ENCODE assay signal across 1 cellular context in genomic region chr4:26887809-26888208, GRCh38.
A peak's percentile ranks its signal among the peaks of the same experiment; 100 is the strongest.
TF ChIP-seq lines count a peak whose summit lies in the region.

No MANE protein-coding gene starts in this region.

TF ChIP-seq in H1, 55 proteins besides CTCF, POLR2A, EP300 and RAD21:
- TF ChIP-seq ASH2L (IDR thresholded peaks at IDR 0.05; ENCODE audit: low read length) (no peak), RFX5 (IDR thresholded peaks at IDR 0.05; ENCODE audit: borderline replicate concordance, low read depth, low read length) (peak; percentile 53; the same call in 1 of the 2 replicates), TAF1 (IDR thresholded peaks at IDR 0.05; ENCODE audit: low read depth, low read length) (no peak), SIN3A (conservative IDR thresholded peaks at IDR 0.05 in 1 of 2, IDR thresholded peaks at IDR 0.05 in 1 of 2; ENCODE audit: low read depth in 1 of 2, low read length in 2 of 2) (no peak)
